ENCODE assay signal across 22 cellular contexts in genomic region chr13:59301166-59301551, GRCh38.
"Had no signal": no experiment of that assay in that cellular context is flagged by ENCODE, and none has a peak within 500 bp of the region (broad histone marks: within the 10 kb centered on the region; RNA-seq: fewer than 3 reads in every experiment).

No MANE protein-coding gene starts in this region.

- H3K4me3 ChIP-seq: coronary artery, gastrocnemius medialis, lung, mucosa of descending colon, right atrium auricular region, smooth muscle cell, suprapubic skin, transverse colon, upper lobe of right lung, uterus had no signal

- H2AFZ ChIP-seq: parathyroid adenoma had no signal

- H3K4me1 ChIP-seq: gastrocnemius medialis, parathyroid adenoma, right atrium auricular region, suprapubic skin, transverse colon, upper lobe of right lung, uterus had no signal

- H3K27me3 ChIP-seq: gastrocnemius medialis, right atrium auricular region, suprapubic skin, transverse colon, upper lobe of right lung, uterus had no signal

- ATAC-seq: effector memory CD8-positive, alpha-beta T cell; gastrocnemius medialis; left lobe of liver; mucosa of descending colon; natural killer cell treated with Interleukin-12 subunit alpha and Interleukin-12 subunit beta and Interleukin-15 and Interleukin-18, amount 100 ng/mL, for 72 hours; sciatic nerve; stimulated activated naive B cell treated with anti-CD40 and anti-IgM and Interleukin-4, amounts not matched to agents 10 μg/mL and 1 μg/mL and 100 μg/mL, for 72 hours; upper lobe of right lung had no signal

- H3K4me2 ChIP-seq: smooth muscle cell had no signal

- H3K36me3 ChIP-seq: gastrocnemius medialis, right atrium auricular region, suprapubic skin, transverse colon, upper lobe of right lung, uterus had no signal

- H3K9me3 ChIP-seq: gastrocnemius medialis, mucosa of descending colon, right atrium auricular region, suprapubic skin, transverse colon, upper lobe of right lung, uterus had no signal

- DNase-seq: effector memory CD8-positive, alpha-beta T cell; foreskin fibroblast; gastrocnemius medialis; head of caudate nucleus; mucosa of descending colon; naive B cell; occipital lobe; stimulated activated CD4-positive, alpha-beta T cell treated with anti-CD3 and anti-CD28 coated beads, Interleukin-2, amount 100 ng/mL, for 24 hours; stimulated activated CD4-positive, alpha-beta T cell treated with anti-CD3 and anti-CD28 coated beads, Interleukin-4, amount 100 ng/mL, for 4 hours; stimulated activated naive B cell treated with anti-CD40 and anti-IgM and Interleukin-4, amounts not matched to agents 10 μg/mL and 1 μg/mL and 100 μg/mL, for 72 hours; transverse colon; upper lobe of right lung; uterus had no signal

- H3K9ac ChIP-seq: parathyroid adenoma had no signal

- H3K27ac ChIP-seq: coronary artery, gastrocnemius medialis, parathyroid adenoma, right atrium auricular region, suprapubic skin, transverse colon, upper lobe of right lung, uterus had no signal
